Comparison of ENCODE assay signal across 24 cellular contexts in genomic region chr2:200773083-200773482, GRCh38.
"Had no signal": no experiment of that assay in that cellular context is flagged by ENCODE, and none has a peak within 500 bp of the region (broad histone marks: within the 10 kb centered on the region; RNA-seq: fewer than 3 reads in every experiment).

No MANE protein-coding gene starts in this region.

- H3K27ac Mint-ChIP-seq: immature natural killer cell; mesothelial cell of epicardium; naive B cell; naive thymus-derived CD8-positive, alpha-beta T cell had no signal

- H3K79me2 ChIP-seq: hepatocyte had no signal

- H3K27me3 ChIP-seq: dorsolateral prefrontal cortex, esophagus muscularis mucosa, foreskin keratinocyte, gastroesophageal sphincter, heart left ventricle, hepatocyte, left lung had no signal

- DNase-seq: dermis blood vessel endothelial cell; dorsolateral prefrontal cortex; effector CD4-positive, alpha-beta T cell; effector memory CD4-positive, alpha-beta T cell; foreskin keratinocyte; heart left ventricle; hypothalamus; immature natural killer cell; left cardiac atrium; left lung; left ventricle myocardium superior; lower lobe of right lung; mesenchymal stem cell; mucosa of descending colon; naive B cell; naive thymus-derived CD8-positive, alpha-beta T cell had no signal

- H3K4me3 Mint-ChIP-seq: immature natural killer cell, mesothelial cell of epicardium, naive B cell had no signal

- H3K4me1 Mint-ChIP-seq: immature natural killer cell; mesothelial cell of epicardium; naive thymus-derived CD8-positive, alpha-beta T cell had no signal

- H3K4me2 ChIP-seq: hepatocyte had no signal

- H3K4me3 ChIP-seq: coronary artery, dorsolateral prefrontal cortex, esophagus muscularis mucosa, gastroesophageal sphincter, heart left ventricle, hepatocyte, left lung, lower lobe of right lung, mucosa of descending colon had no signal

- H3K27me3 Mint-ChIP-seq: naive B cell had no signal

- H2AFZ ChIP-seq: hepatocyte had no signal

- H3K4me1 ChIP-seq: esophagus muscularis mucosa, foreskin keratinocyte, gastroesophageal sphincter, left lung, lower lobe of right lung had no signal

- H3K9me3 ChIP-seq: gastroesophageal sphincter, heart left ventricle, left lung, lower lobe of right lung had no signal

- H3K27ac ChIP-seq: coronary artery, dorsolateral prefrontal cortex, esophagus muscularis mucosa, foreskin keratinocyte, gastroesophageal sphincter, heart left ventricle, hepatocyte, left lung, lower lobe of right lung had no signal

- H3K36me3 Mint-ChIP-seq: mesothelial cell of epicardium, naive B cell had no signal

- ATAC-seq: foreskin keratinocyte; gastroesophageal sphincter; heart left ventricle; left cardiac atrium; left lung; left ventricle myocardium superior; lower lobe of right lung; mucosa of descending colon; naive thymus-derived CD8-positive, alpha-beta T cell had no signal

- FAIRE-seq: endothelial cell of umbilical vein, frontal cortex, keratinocyte had no signal

- H3K36me3 ChIP-seq: esophagus muscularis mucosa, gastroesophageal sphincter, heart left ventricle, left lung, lower lobe of right lung had no signal
